In genomic region chr12:71162832-71163711, GRCh38 we compare ENCODE assay signal across 20 cellular contexts. TPM values are rescaled to one million over a fixed set of nuclear protein-coding genes. Genes with fewer than 3 reads are reported as not detected.
DNase-seq lines count a peak whose midpoint lies in the region; TF ChIP-seq lines count a peak whose summit lies in the region.
"Had no signal": no experiment of that assay in that cellular context is flagged by ENCODE, and none has a peak within 500 bp of the region (broad histone marks: within the 10 kb centered on the region; RNA-seq: fewer than 3 reads in every experiment).

No MANE protein-coding gene starts in this region.

- no peak overlapping the region for H4K5ac ChIP-seq in mesendoderm (ENCODE audit: low read length)

- H3K9me3 Mint-ChIP-seq in type B pancreatic cell = peaks cover 6% of the 10 kb centered on the region

- H3K27ac ChIP-seq in duodenal mucosa (ENCODE audit: low read depth, low read length) (peak overlapping the region; percentile 67), mesendoderm (ENCODE audit: low read depth, low read length) (no peak overlapping the region), thyroid gland (peak overlapping the region in 1 of 3 donors; percentile 64)
- H3K27ac ChIP-seq: A549, left lung, psoas muscle had no signal

- no peak overlapping the region for H3K56ac ChIP-seq in mesendoderm (ENCODE audit: low read length)

- peak overlapping the region; percentile 29 for H3K4me3 Mint-ChIP-seq in type B pancreatic cell
- H3K4me3 Mint-ChIP-seq: activated CD4-positive, alpha-beta T cell treated with anti-CD3 and anti-CD28 coated beads, Interleukin-2, amount 10 ng/mL, durations not matched to agents 7 days and 5 days; CD4-positive, alpha-beta T cell had no signal

- intact Hi-C loops in thyroid gland (cut with DNase I) = no loop called here

- peak overlapping the region; percentile 55 for H3K27ac Mint-ChIP-seq in type B pancreatic cell
- H3K27ac Mint-ChIP-seq: activated CD4-positive, alpha-beta T cell treated with anti-CD3 and anti-CD28 coated beads, Interleukin-2, amount 10 ng/mL, durations not matched to agents 7 days and 5 days; CD4-positive, alpha-beta T cell had no signal

- no peaks in the 10 kb centered on the region for H3K27me3 Mint-ChIP-seq in type B pancreatic cell
- H3K27me3 Mint-ChIP-seq: activated CD4-positive, alpha-beta T cell treated with anti-CD3 and anti-CD28 coated beads, Interleukin-2, amount 10 ng/mL, durations not matched to agents 7 days and 5 days; CD4-positive, alpha-beta T cell had no signal

- TF ChIP-seq CTCF in type B pancreatic cell (conservative IDR thresholded peaks at IDR 0.05) = no peak
- TF ChIP-seq CTCF in thyroid gland (IDR thresholded peaks at IDR 0.05) = no peak

- no peak overlapping the region for H2BK120ac ChIP-seq in mesendoderm (ENCODE audit: low read depth, low read length)

- no peak overlapping the region for H3K18ac ChIP-seq in mesendoderm (ENCODE audit: low read length)

- H3K4me3 ChIP-seq in duodenal mucosa (ENCODE audit: low read depth in 1 of 2, low read length in 2 of 2) (peak overlapping the region; percentile 45 to 51), mesendoderm (ENCODE audit: low read length) (no peak overlapping the region), thyroid gland (replicated peaks in 1 of 3) (no peak overlapping the region)
- H3K4me3 ChIP-seq: A549, left lung, psoas muscle had no signal

- no peak overlapping the region for H3K23ac ChIP-seq in mesendoderm (ENCODE audit: low read length)

- no peaks in the 10 kb centered on the region for H3K36me3 ChIP-seq in duodenal mucosa (ENCODE audit: control insufficient read depth in 1 of 2, insufficient read depth in 2 of 2, low read length in 2 of 2)
- H3K36me3 ChIP-seq in mesendoderm (ENCODE audit: control insufficient read depth, insufficient read depth, low read length) = no peaks in the 10 kb centered on the region
- no peaks in the 10 kb centered on the region for H3K36me3 ChIP-seq in thyroid gland
- H3K36me3 ChIP-seq: left lung had no signal

- H3K4me1 ChIP-seq in duodenal mucosa (ENCODE audit: control insufficient read depth in 1 of 2, insufficient read depth in 2 of 2, low read length in 2 of 2) = peaks cover 44 to 62% of the 10 kb centered on the region in 2 donors
- H3K4me1 ChIP-seq in mesendoderm (ENCODE audit: control insufficient read depth, low read depth, low read length) = no peaks in the 10 kb centered on the region
- peaks cover 30 to 33% of the 10 kb centered on the region in 2 donors for H3K4me1 ChIP-seq in thyroid gland
- H3K4me1 ChIP-seq: A549 had no signal

- no peaks in the 10 kb centered on the region for H3K79me1 ChIP-seq in mesendoderm (ENCODE audit: low read length)

- no peak for TF ChIP-seq POLR2A in thyroid gland (IDR thresholded peaks at IDR 0.05)

- no peaks in the 10 kb centered on the region for H3K9me3 ChIP-seq in duodenal mucosa (ENCODE audit: control insufficient read depth in 1 of 2, low read length in 2 of 2)
- no peaks in the 10 kb centered on the region for H3K9me3 ChIP-seq in thyroid gland
- H3K9me3 ChIP-seq: psoas muscle had no signal

- no peak overlapping the region for H3K4me2 ChIP-seq in mesendoderm (ENCODE audit: low read length)
- H3K4me2 ChIP-seq: A549 had no signal

- peak; percentile 66 for DNase-seq in NCI-H1092 treated with DMSO at 0.1 percent for 48 hours (lab: John Stamatoyannopoulos, UW)
- no peak for DNase-seq in NCI-H1092 (lab: John Stamatoyannopoulos, UW)
- peak; percentile 12 for DNase-seq in mesendoderm
- DNase-seq in type B pancreatic cell (ENCODE audit: extremely low spot score, unreplicated experiment) = no peak
- DNase-seq in EL = no peak
- DNase-seq in ureter (ENCODE audit: low spot score) = no peak
- no peak for DNase-seq in thyroid gland
- DNase-seq: activated CD4-positive, alpha-beta T cell treated with anti-CD3 and anti-CD28 coated beads, Interleukin-2, amount 10 ng/mL, durations not matched to agents 7 days and 5 days; aorta; CD4-positive, alpha-beta T cell; left lung; NCI-H1694 treated with DMSO at 0.1 percent for 48 hours; NCI-H524; psoas muscle; stimulated activated naive CD4-positive, alpha-beta T cell had no signal

- no peaks in the 10 kb centered on the region for H3K79me2 ChIP-seq in mesendoderm (ENCODE audit: control insufficient read depth, insufficient read depth, low read length)

- H3K4ac ChIP-seq in mesendoderm (ENCODE audit: low read depth, low read length) = no peak overlapping the region

- H2AK5ac ChIP-seq in mesendoderm (ENCODE audit: low read length) = no peak overlapping the region

- no peaks in the 10 kb centered on the region for H3K36me3 Mint-ChIP-seq in type B pancreatic cell

- no peak overlapping the region for H2BK5ac ChIP-seq in mesendoderm (ENCODE audit: low read length)

- peaks cover 4% of the 10 kb centered on the region for H3K4me1 Mint-ChIP-seq in type B pancreatic cell (ENCODE audit: unreplicated experiment)
- H3K4me1 Mint-ChIP-seq: activated CD4-positive, alpha-beta T cell treated with anti-CD3 and anti-CD28 coated beads, Interleukin-2, amount 10 ng/mL, durations not matched to agents 7 days and 5 days had no signal

- H2BK15ac ChIP-seq in mesendoderm (replicated peaks; ENCODE audit: low read depth) = no peak overlapping the region

- no CpG with 5 or more reads among the region's 7 CpGs for WGBS in mesendoderm (ENCODE audit: extremely low coverage, insufficient coverage, low lambda C conversion rate)
- WGBS in thyroid gland, 2 donors = 65 to 73% methylated on average over 7 of the region's 7 CpGs

- H3K9ac ChIP-seq in duodenal mucosa (ENCODE audit: low read depth in 1 of 2, low read length in 2 of 2) (peak overlapping the region; percentile 39 to 41), mesendoderm (ENCODE audit: low read length) (no peak overlapping the region)

- H3K27me3 ChIP-seq in duodenal mucosa (ENCODE audit: control insufficient read depth in 1 of 2, insufficient read depth in 2 of 2, low read length in 2 of 2) (no peaks in the 10 kb centered on the region), mesendoderm (ENCODE audit: insufficient read depth, low read length, poor library complexity) (no peaks in the 10 kb centered on the region), thyroid gland (no peaks in the 10 kb centered on the region)
- H3K27me3 ChIP-seq: left lung had no signal

- H4K8ac ChIP-seq in mesendoderm (ENCODE audit: low read depth, low read length) = no peak overlapping the region

RNA-seq across cellular contexts. Expression of gene TSPAN8, which starts 5.3 kb away (rescaled TPM):
- not detected for polyA plus RNA-seq in mesendoderm (2013, experiment 1 of 2)
- not detected for polyA plus RNA-seq in mesendoderm (2013, experiment 2 of 2)
- 27.3 and 33.7 TPM in 2 replicates for total RNA-seq in type B pancreatic cell (ENCODE audit: low replicate concordance)
- total RNA-seq in ureter = 2.1 TPM
- total RNA-seq in thyroid gland = 1 to 10 TPM; 3.7 to 9.6 (median 8.0) TPM
- total RNA-seq: activated CD4-positive, alpha-beta T cell treated with anti-CD3 and anti-CD28 coated beads, Interleukin-2, amount 10 ng/mL, durations not matched to agents 7 days and 5 days; CD4-positive, alpha-beta T cell; G401; MCF 10A; OCI-LY7 had no signal

Comparison
In these comparisons a context has a peak if more than half of its experiments do, and no peak if none do; other contexts are left out.
1. DNase-seq: peak in NCI-H1092 treated with DMSO at 0.1 percent for 48 hours (single experiment) and mesendoderm (single experiment); none in NCI-H1092 (single experiment), type B pancreatic cell (single experiment), EL (single experiment), ureter (single experiment) and thyroid gland (0 of 2).
2. H3K4me3 ChIP-seq: peak in duodenal mucosa (2 of 2); none in mesendoderm (single experiment) and thyroid gland (0 of 3).